In the genomic region with DNA sequence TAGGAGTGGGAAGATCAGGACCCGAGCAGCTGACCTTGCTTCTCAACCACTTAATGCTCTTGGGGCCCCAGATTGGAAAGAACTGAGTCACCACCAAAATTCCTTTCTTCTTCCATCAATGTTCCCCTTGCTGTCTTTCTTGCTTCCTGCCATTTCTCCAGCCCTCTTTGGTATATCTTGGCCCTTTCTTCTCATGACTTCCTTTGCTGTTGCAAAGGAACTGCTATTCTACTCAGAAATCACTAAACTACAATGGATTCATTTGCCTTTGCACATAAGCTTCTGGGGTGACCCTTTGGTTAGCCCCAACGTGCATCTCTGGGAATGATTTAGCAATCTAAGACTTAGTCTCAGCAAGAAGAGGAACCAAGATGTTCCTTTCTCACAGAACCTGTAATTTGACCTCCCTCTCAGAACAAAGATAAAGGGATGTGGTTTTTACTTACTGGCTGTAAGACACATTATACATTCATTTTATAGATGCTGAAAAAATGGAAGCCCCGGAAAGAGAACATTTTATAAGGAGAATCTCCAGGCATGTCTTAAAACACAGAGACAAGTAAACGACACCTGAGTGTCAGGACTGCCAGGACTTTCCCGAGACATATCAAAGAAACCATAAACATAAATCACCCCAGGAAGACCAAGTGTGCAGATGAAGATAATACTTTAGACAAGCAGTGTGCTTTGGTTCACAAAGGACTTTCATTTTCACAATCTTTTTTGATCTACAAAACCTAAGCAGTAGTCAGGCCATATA, we compare ENCODE assay signal across 1 cellular context.
A peak's percentile ranks its signal among the peaks of the same experiment; 100 is the strongest.
TF ChIP-seq lines count a peak whose summit lies in the region.

No MANE protein-coding gene starts in this region.

TF ChIP-seq in GM12878, 131 proteins besides CTCF, POLR2A, EP300 and RAD21 (continued from another document and continues in another):
- TF ChIP-seq ZNF24 (IDR thresholded peaks at IDR 0.05) = 0 out of 2 replicates have a peak, but pooled peaks have one; percentile 9
- peak; percentile 9; the same call in 1 of the 2 replicates for TF ChIP-seq SPI1 (IDR thresholded peaks at IDR 0.05; ENCODE audit: borderline replicate concordance, insufficient read depth, low read depth, low read length)
- TF ChIP-seq ZBED1 (IDR thresholded peaks at IDR 0.05; ENCODE audit: borderline replicate concordance) = no peak
- TF ChIP-seq GATAD2B (conservative IDR thresholded peaks at IDR 0.05; ENCODE audit: low read depth) = no peak
- TF ChIP-seq NBN (IDR thresholded peaks at IDR 0.05) = peak; percentile 20; the same call in 1 of the 2 replicates
- peak; percentile 23 for TF ChIP-seq CUX1 (IDR thresholded peaks at IDR 0.05; ENCODE audit: insufficient replicate concordance, low read depth, low read length)
- TF ChIP-seq IRF4 (IDR thresholded peaks at IDR 0.05; ENCODE audit: low read depth, low read length) = peak; percentile 7; the same call in 1 of the 2 replicates
- no peak for TF ChIP-seq CEBPB (IDR thresholded peaks at IDR 0.05; ENCODE audit: borderline replicate concordance in 1 of 2, low read depth in 2 of 2, low read length in 2 of 2)
- no peak for TF ChIP-seq MYC (IDR thresholded peaks at IDR 0.05; ENCODE audit: insufficient read depth, insufficient read length, insufficient replicate concordance, low read length, severe bottlenecking)
- TF ChIP-seq MTA3 (IDR thresholded peaks at IDR 0.05; ENCODE audit: borderline replicate concordance, low read length) = no peak
- peak; percentile 68 for TF ChIP-seq SKIL (IDR thresholded peaks at IDR 0.05; ENCODE audit: low read depth, poor library complexity, severe bottlenecking)
- no peak for TF ChIP-seq ZNF217 (IDR thresholded peaks at IDR 0.05)
- TF ChIP-seq, protein P1, sequence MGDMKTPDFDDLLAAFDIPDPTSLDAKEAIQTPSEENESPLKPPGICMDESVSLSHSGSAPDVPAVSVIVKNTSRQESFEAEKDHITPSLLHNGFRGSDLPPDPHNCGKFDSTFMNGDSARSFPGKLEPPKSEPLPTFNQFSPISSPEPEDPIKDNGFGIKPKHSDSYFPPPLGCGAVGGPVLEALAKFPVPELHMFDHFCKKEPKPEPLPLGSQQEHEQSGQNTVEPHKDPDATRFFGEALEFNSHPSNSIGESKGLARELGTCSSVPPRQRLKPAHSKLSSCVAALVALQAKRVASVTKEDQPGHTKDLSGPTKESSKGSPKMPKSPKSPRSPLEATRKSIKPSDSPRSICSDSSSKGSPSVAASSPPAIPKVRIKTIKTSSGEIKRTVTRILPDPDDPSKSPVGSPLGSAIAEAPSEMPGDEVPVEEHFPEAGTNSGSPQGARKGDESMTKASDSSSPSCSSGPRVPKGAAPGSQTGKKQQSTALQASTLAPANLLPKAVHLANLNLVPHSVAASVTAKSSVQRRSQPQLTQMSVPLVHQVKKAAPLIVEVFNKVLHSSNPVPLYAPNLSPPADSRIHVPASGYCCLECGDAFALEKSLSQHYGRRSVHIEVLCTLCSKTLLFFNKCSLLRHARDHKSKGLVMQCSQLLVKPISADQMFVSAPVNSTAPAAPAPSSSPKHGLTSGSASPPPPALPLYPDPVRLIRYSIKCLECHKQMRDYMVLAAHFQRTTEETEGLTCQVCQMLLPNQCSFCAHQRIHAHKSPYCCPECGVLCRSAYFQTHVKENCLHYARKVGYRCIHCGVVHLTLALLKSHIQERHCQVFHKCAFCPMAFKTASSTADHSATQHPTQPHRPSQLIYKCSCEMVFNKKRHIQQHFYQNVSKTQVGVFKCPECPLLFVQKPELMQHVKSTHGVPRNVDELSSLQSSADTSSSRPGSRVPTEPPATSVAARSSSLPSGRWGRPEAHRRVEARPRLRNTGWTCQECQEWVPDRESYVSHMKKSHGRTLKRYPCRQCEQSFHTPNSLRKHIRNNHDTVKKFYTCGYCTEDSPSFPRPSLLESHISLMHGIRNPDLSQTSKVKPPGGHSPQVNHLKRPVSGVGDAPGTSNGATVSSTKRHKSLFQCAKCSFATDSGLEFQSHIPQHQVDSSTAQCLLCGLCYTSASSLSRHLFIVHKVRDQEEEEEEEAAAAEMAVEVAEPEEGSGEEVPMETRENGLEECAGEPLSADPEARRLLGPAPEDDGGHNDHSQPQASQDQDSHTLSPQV (IDR thresholded peaks at IDR 0.05) = peak; percentile 63
- TF ChIP-seq TARDBP (IDR thresholded peaks at IDR 0.05; ENCODE audit: borderline replicate concordance) = no peak
- TF ChIP-seq SP1 (IDR thresholded peaks at IDR 0.05; ENCODE audit: low read depth, low read length) = peak; percentile 14
- TF ChIP-seq, protein P2, sequence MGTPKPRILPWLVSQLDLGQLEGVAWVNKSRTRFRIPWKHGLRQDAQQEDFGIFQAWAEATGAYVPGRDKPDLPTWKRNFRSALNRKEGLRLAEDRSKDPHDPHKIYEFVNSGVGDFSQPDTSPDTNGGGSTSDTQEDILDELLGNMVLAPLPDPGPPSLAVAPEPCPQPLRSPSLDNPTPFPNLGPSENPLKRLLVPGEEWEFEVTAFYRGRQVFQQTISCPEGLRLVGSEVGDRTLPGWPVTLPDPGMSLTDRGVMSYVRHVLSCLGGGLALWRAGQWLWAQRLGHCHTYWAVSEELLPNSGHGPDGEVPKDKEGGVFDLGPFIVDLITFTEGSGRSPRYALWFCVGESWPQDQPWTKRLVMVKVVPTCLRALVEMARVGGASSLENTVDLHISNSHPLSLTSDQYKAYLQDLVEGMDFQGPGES (IDR thresholded peaks at IDR 0.05) = no peak
- TF ChIP-seq NFIC (IDR thresholded peaks at IDR 0.05; ENCODE audit: low read depth, low read length) = peak; percentile 83
- peak; percentile 61; the same call in 1 of the 2 replicates for TF ChIP-seq ATF2 (IDR thresholded peaks at IDR 0.05; ENCODE audit: low read length)
- TF ChIP-seq MLLT1 (IDR thresholded peaks at IDR 0.05) = peak; percentile 46; the same call in 1 of the 2 replicates
- no peak for TF ChIP-seq SIN3A (IDR thresholded peaks at IDR 0.05; ENCODE audit: low read depth, low read length)
- TF ChIP-seq SMC3 (IDR thresholded peaks at IDR 0.05; ENCODE audit: borderline replicate concordance, low read length) = no peak
- TF ChIP-seq IKZF1 (conservative IDR thresholded peaks at IDR 0.05) = peak; percentile 77
- TF ChIP-seq KDM1A (IDR thresholded peaks at IDR 0.05; ENCODE audit: borderline replicate concordance) = no peak
- peak; percentile 36 for TF ChIP-seq JUNB (IDR thresholded peaks at IDR 0.05)
- peak; percentile 69 for TF ChIP-seq MTA2 (IDR thresholded peaks at IDR 0.05; ENCODE audit: low read depth)
- TF ChIP-seq E2F4 (IDR thresholded peaks at IDR 0.05; ENCODE audit: low read depth, low read length) = no peak
- no peak for TF ChIP-seq SIX5 (IDR thresholded peaks at IDR 0.05; ENCODE audit: low read depth, low read length, severe bottlenecking)
- 0 out of 2 replicates have a peak, but pooled peaks have one; percentile 10 for TF ChIP-seq MEF2A (IDR thresholded peaks at IDR 0.05; ENCODE audit: insufficient read depth, low read depth, low read length)
- peak; percentile 86 for TF ChIP-seq RUNX3 (IDR thresholded peaks at IDR 0.05; ENCODE audit: low read length)
- TF ChIP-seq ASH2L (IDR thresholded peaks at IDR 0.05; ENCODE audit: borderline replicate concordance, low read depth) = peak; percentile 56; the same call in 1 of the 2 replicates
- TF ChIP-seq RELA (IDR thresholded peaks at IDR 0.05; ENCODE audit: borderline replicate concordance, partially characterized antibody) = no peak
- TF ChIP-seq JUND (IDR thresholded peaks at IDR 0.05; ENCODE audit: low read depth, low read length) = no peak
- TF ChIP-seq BMI1 (IDR thresholded peaks at IDR 0.05; ENCODE audit: borderline replicate concordance) = no peak
- no peak for TF ChIP-seq BRCA1 (IDR thresholded peaks at IDR 0.05; ENCODE audit: low read depth, low read length)
- TF ChIP-seq FOS (IDR thresholded peaks at IDR 0.05; ENCODE audit: borderline replicate concordance, extremely low read depth, insufficient read length) = no peak
- TF ChIP-seq BCL3 (IDR thresholded peaks at IDR 0.05; ENCODE audit: borderline replicate concordance, insufficient read depth, low read depth, low read length, poor library complexity, severe bottlenecking) = no peak
- peak; percentile 44 for TF ChIP-seq DPF2 (IDR thresholded peaks at IDR 0.05)
- peak; percentile 39; the same call in 1 of the 2 replicates for TF ChIP-seq CBFB (IDR thresholded peaks at IDR 0.05; ENCODE audit: low read depth)
- TF ChIP-seq ESRRA (IDR thresholded peaks at IDR 0.05; ENCODE audit: low read length) = 0 out of 2 replicates have a peak, but pooled peaks have one; percentile 57
- no peak for TF ChIP-seq HCFC1 (IDR thresholded peaks at IDR 0.05; ENCODE audit: low read length)
- no peak for TF ChIP-seq SREBF1 (IDR thresholded peaks at IDR 0.05; ENCODE audit: low read length)
